1 cellular context compared by ENCODE assay signal in the genomic region with DNA sequence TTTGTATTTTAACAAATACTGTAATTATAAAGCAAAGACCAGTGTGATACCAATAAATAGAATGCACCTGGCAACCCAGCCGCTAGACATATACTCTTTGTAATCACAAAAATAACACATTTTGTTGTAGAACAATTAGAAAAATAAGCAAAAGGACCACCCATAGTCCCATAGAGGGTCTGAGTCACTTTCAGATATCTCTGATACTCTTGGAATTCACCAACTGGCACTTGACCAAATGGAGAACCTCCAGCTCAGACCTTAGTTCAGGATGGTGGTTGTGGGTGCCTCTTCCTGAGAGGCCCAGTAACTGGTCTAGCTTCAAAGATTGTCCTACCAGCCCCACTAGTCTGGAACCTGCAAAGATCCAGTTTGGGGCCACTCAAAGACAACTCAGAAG.
TF ChIP-seq lines count a peak whose summit lies in the region.

No MANE protein-coding gene starts in this region.

TF ChIP-seq in IMR-90, 13 proteins besides CTCF, POLR2A, EP300 and RAD21:
- no peak for TF ChIP-seq NFE2L2 (IDR thresholded peaks at IDR 0.05; ENCODE audit: low read depth, low read length)
- TF ChIP-seq, protein P1, sequence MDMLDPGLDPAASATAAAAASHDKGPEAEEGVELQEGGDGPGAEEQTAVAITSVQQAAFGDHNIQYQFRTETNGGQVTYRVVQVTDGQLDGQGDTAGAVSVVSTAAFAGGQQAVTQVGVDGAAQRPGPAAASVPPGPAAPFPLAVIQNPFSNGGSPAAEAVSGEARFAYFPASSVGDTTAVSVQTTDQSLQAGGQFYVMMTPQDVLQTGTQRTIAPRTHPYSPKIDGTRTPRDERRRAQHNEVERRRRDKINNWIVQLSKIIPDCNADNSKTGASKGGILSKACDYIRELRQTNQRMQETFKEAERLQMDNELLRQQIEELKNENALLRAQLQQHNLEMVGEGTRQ (IDR thresholded peaks at IDR 0.05; ENCODE audit: low read depth, low read length), result no peak
- no peak for TF ChIP-seq SMC3 (IDR thresholded peaks at IDR 0.05; ENCODE audit: low read depth, low read length)
- no peak for TF ChIP-seq CEBPB (IDR thresholded peaks at IDR 0.05; ENCODE audit: low read depth, low read length)
- no peak for TF ChIP-seq RFX5 (IDR thresholded peaks at IDR 0.05; ENCODE audit: low read depth, low read length)
- no peak for TF ChIP-seq MXI1 (IDR thresholded peaks at IDR 0.05; ENCODE audit: borderline replicate concordance, low read depth, low read length)
- TF ChIP-seq FOS (IDR thresholded peaks at IDR 0.05; ENCODE audit: low read depth, low read length), result no peak
- TF ChIP-seq, protein P2, sequence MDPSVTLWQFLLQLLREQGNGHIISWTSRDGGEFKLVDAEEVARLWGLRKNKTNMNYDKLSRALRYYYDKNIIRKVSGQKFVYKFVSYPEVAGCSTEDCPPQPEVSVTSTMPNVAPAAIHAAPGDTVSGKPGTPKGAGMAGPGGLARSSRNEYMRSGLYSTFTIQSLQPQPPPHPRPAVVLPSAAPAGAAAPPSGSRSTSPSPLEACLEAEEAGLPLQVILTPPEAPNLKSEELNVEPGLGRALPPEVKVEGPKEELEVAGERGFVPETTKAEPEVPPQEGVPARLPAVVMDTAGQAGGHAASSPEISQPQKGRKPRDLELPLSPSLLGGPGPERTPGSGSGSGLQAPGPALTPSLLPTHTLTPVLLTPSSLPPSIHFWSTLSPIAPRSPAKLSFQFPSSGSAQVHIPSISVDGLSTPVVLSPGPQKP (IDR thresholded peaks at IDR 0.05; ENCODE audit: borderline replicate concordance, low read depth, low read length), result no peak
- no peak for TF ChIP-seq MAFK (IDR thresholded peaks at IDR 0.05; ENCODE audit: low read depth, low read length)
- TF ChIP-seq CHD1 (IDR thresholded peaks at IDR 0.05; ENCODE audit: low read depth, low read length), result no peak
- TF ChIP-seq MAZ (IDR thresholded peaks at IDR 0.05; ENCODE audit: borderline replicate concordance, low read depth, low read length), result no peak
- TF ChIP-seq BHLHE40 (IDR thresholded peaks at IDR 0.05; ENCODE audit: low read depth, low read length), result no peak
- no peak for TF ChIP-seq RCOR1 (IDR thresholded peaks at IDR 0.05; ENCODE audit: insufficient replicate concordance, low read length)
